ENCODE assay signal across 31 cellular contexts in the genomic region with DNA sequence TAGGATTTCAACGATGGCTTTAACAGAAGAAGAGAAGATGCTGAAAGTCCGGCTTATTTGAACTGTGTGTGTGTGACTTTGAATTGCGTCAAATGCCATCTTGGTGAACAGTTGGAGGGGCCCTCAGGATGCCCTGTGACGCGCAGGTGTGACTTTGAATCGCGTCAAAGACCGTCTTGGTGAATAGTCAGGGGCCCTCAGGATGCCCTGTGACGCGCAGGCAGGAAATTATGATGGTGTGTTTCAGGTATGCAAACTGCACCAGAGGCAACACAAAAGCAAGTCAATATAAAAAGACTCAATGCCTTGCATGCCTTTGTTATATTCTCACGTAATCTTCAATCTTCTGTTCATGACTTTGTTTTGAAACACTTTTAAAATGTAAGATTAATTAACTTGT. TPM values are rescaled to one million over a fixed set of nuclear protein-coding genes. Genes with fewer than 3 reads are reported as not detected.
DNase-seq lines count a peak whose midpoint lies in the region; ATAC-seq and TF ChIP-seq lines count a peak whose summit lies in the region.
"Had no signal": no experiment of that assay in that cellular context is flagged by ENCODE, and none has a peak within 500 bp of the region (broad histone marks: within the 10 kb centered on the region; RNA-seq: fewer than 3 reads in every experiment).

No MANE protein-coding gene starts in this region.

- CTCF ChIA-PET in WTC11 (lab: Charles Lee) = no interaction called here

- TF ChIP-seq POLR2A in sigmoid colon (IDR thresholded peaks at IDR 0.05) (no peak), thyroid gland (IDR thresholded peaks at IDR 0.05) (no peak)

- H3K36me3 ChIP-seq in sigmoid colon (no peaks in the 10 kb centered on the region), thyroid gland (no peaks in the 10 kb centered on the region)
- H3K36me3 ChIP-seq: adrenal gland, MG63, transverse colon had no signal

- no peaks in the 10 kb centered on the region for H3K9me3 Mint-ChIP-seq in WTC11
- H3K9me3 Mint-ChIP-seq: activated CD4-positive, alpha-beta memory T cell treated with anti-CD3 and anti-CD28 coated beads, Interleukin-2, amount 10 ng/mL, durations not matched to agents 7 days and 5 days; activated naive CD4-positive, alpha-beta T cell treated with anti-CD3 and anti-CD28 coated beads for 36 hours; activated T-helper 1 cell treated with anti-CD3 and anti-CD28 coated beads, Interleukin-12 subunit alpha, Interleukin-12 subunit beta, Interleukin-2, Interleukin-4 antibody, amounts not matched to agents 30 ng/mL and 10 ng/mL and 1 ng/mL, durations not matched to agents 14 hours and 24 hours and 36 hours; stimulated activated effector memory CD8-positive, alpha-beta T cell treated with anti-CD3 and anti-CD28 coated beads, Interleukin-12 subunit alpha, Interleukin-12 subunit beta, amount 100 ng/mL, for 72 hours had no signal

- H3K4me1 Mint-ChIP-seq in WTC11 = peaks cover 89% of the 10 kb centered on the region

- H3K27me3 ChIP-seq in sigmoid colon (no peaks in the 10 kb centered on the region), thyroid gland (no peaks in the 10 kb centered on the region)
- H3K27me3 ChIP-seq: adrenal gland, left lung, MG63, transverse colon had no signal

- intact Hi-C loops in sigmoid colon (cut with DNase I) = loop anchor here (10.0 kb wide), 1 partner anchor 126 kb away; no protein-coding TSS in a partner anchor
- intact Hi-C loops in thyroid gland (cut with DNase I) = no loop called here

- ATAC-seq in WTC11 (no peak), GM21526 (IDR thresholded peaks at IDR 0.05; ENCODE audit: low FRiP score, unreplicated experiment) (no peak)
- ATAC-seq: A549; left lung; PC-3; psoas muscle; stimulated activated effector memory CD8-positive, alpha-beta T cell treated with anti-CD3 and anti-CD28 coated beads, Interleukin-12 subunit alpha, Interleukin-12 subunit beta, amount 100 ng/mL, for 72 hours had no signal

- peak overlapping the region; percentile 67 for H3K27ac Mint-ChIP-seq in WTC11
- H3K27ac Mint-ChIP-seq: activated CD4-positive, alpha-beta memory T cell treated with anti-CD3 and anti-CD28 coated beads, Interleukin-2, amount 10 ng/mL, durations not matched to agents 7 days and 5 days; activated naive CD4-positive, alpha-beta T cell treated with anti-CD3 and anti-CD28 coated beads for 36 hours; activated T-helper 1 cell treated with anti-CD3 and anti-CD28 coated beads, Interleukin-12 subunit alpha, Interleukin-12 subunit beta, Interleukin-2, Interleukin-4 antibody, amounts not matched to agents 30 ng/mL and 10 ng/mL and 1 ng/mL, durations not matched to agents 14 hours and 24 hours and 36 hours; brain; stimulated activated effector memory CD8-positive, alpha-beta T cell treated with anti-CD3 and anti-CD28 coated beads, Interleukin-12 subunit alpha, Interleukin-12 subunit beta, amount 100 ng/mL, for 72 hours had no signal

- TF ChIP-seq CTCF in WTC11 (IDR thresholded peaks at IDR 0.05) (no peak), sigmoid colon (IDR thresholded peaks at IDR 0.05) (no peak), thyroid gland (IDR thresholded peaks at IDR 0.05) (no peak)

- no peak overlapping the region for H3K4me3 Mint-ChIP-seq in WTC11
- H3K4me3 Mint-ChIP-seq: activated CD4-positive, alpha-beta memory T cell treated with anti-CD3 and anti-CD28 coated beads, Interleukin-2, amount 10 ng/mL, durations not matched to agents 7 days and 5 days; activated naive CD4-positive, alpha-beta T cell treated with anti-CD3 and anti-CD28 coated beads for 36 hours; activated T-helper 1 cell treated with anti-CD3 and anti-CD28 coated beads, Interleukin-12 subunit alpha, Interleukin-12 subunit beta, Interleukin-2, Interleukin-4 antibody, amounts not matched to agents 30 ng/mL and 10 ng/mL and 1 ng/mL, durations not matched to agents 14 hours and 24 hours and 36 hours; brain; stimulated activated effector memory CD8-positive, alpha-beta T cell treated with anti-CD3 and anti-CD28 coated beads, Interleukin-12 subunit alpha, Interleukin-12 subunit beta, amount 100 ng/mL, for 72 hours had no signal

- peak; percentile 34 for DNase-seq in EH (ENCODE audit: low read depth)
- DNase-seq in WTC11 (ENCODE audit: low spot score) = no peak
- DNase-seq in glomerular endothelial cell (ENCODE audit: extremely low read depth, low read depth, low spot score) = peak; percentile 68
- DNase-seq in sigmoid colon = peak; percentile 24
- DNase-seq in SK-N-DZ (ENCODE audit: low spot score) = no peak
- DNase-seq in thyroid gland = no peak
- no peak for DNase-seq in occipital lobe (lab: John Stamatoyannopoulos, UW)
- DNase-seq: activated CD4-positive, alpha-beta memory T cell treated with anti-CD3 and anti-CD28 coated beads, Interleukin-2, amount 10 ng/mL, durations not matched to agents 7 days and 5 days; activated CD4-positive, alpha-beta T cell treated with anti-CD3 and anti-CD28 coated beads for 1 hour; activated CD8-positive, alpha-beta memory T cell treated with anti-CD3 and anti-CD28 coated beads, Interleukin-2, amount 50 U/mL, for 48 hours; activated naive CD4-positive, alpha-beta T cell treated with anti-CD3 and anti-CD28 coated beads for 36 hours; adrenal gland; cerebellar nuclear complex; DND-41; GM23248; MG63; NCI-H1105 treated with DMSO at 0.1 percent for 48 hours; NCI-H187 treated with DMSO at 0.1 percent for 48 hours; NCI-H2227 treated with DMSO at 0.1 percent for 48 hours; NCI-H526 treated with DMSO at 0.1 percent for 48 hours; Right ventricle myocardium superior had no signal

- H3K9me3 ChIP-seq in sigmoid colon (no peaks in the 10 kb centered on the region), thyroid gland (no peaks in the 10 kb centered on the region)
- H3K9me3 ChIP-seq: A549, adrenal gland, left lung, MG63, psoas muscle, transverse colon had no signal

- H3K4me3 ChIP-seq in sigmoid colon (no peak overlapping the region), thyroid gland (replicated peaks in 1 of 3) (no peak overlapping the region)
- H3K4me3 ChIP-seq: A549, adrenal gland, GM23248, left lung, MG63, psoas muscle, transverse colon had no signal

- no peak for TF ChIP-seq EP300 in sigmoid colon (IDR thresholded peaks at IDR 0.05)

- no peaks in the 10 kb centered on the region for H3K27me3 Mint-ChIP-seq in WTC11 (ENCODE audit: low read depth)
- H3K27me3 Mint-ChIP-seq: activated CD4-positive, alpha-beta memory T cell treated with anti-CD3 and anti-CD28 coated beads, Interleukin-2, amount 10 ng/mL, durations not matched to agents 7 days and 5 days; brain had no signal

- 86 to 89% methylated on average over 11 of the region's 11 CpGs for WGBS in sigmoid colon, 2 donors
- 83 to 85% methylated on average over 11 of the region's 11 CpGs for WGBS in thyroid gland, 2 donors

- H3K27ac ChIP-seq in sigmoid colon (no peak overlapping the region), thyroid gland (no peak overlapping the region)
- H3K27ac ChIP-seq: A549, adrenal gland, GM23248, KMS-11, psoas muscle, transverse colon had no signal

- peaks cover 0 to 13% (median 2%) of the 10 kb centered on the region in 4 donors for H3K4me1 ChIP-seq in sigmoid colon
- H3K4me1 ChIP-seq in thyroid gland = peaks cover 25 to 56% of the 10 kb centered on the region in 2 donors

- peaks cover 20% of the 10 kb centered on the region for H3K36me3 Mint-ChIP-seq in WTC11
- H3K36me3 Mint-ChIP-seq: stimulated activated effector memory CD8-positive, alpha-beta T cell treated with anti-CD3 and anti-CD28 coated beads, Interleukin-12 subunit alpha, Interleukin-12 subunit beta, amount 100 ng/mL, for 72 hours had no signal

- POLR2A ChIA-PET in WTC11 (lab: Charles Lee) = no interaction called here

TF ChIP-seq in WTC11, 78 proteins besides CTCF, POLR2A, EP300 and RAD21 (continues in another document):
- TF ChIP-seq GABPB1 (CRISPR knock-in tag; IDR thresholded peaks at IDR 0.05) = no peak
- TF ChIP-seq ATF1 (CRISPR knock-in tag; IDR thresholded peaks at IDR 0.05) = no peak
- TF ChIP-seq EMX1 (CRISPR knock-in tag; IDR thresholded peaks at IDR 0.05) = no peak
- TF ChIP-seq SP1 (CRISPR knock-in tag; conservative IDR thresholded peaks at IDR 0.05) = no peak
- no peak for TF ChIP-seq ZNF396 (CRISPR knock-in tag; IDR thresholded peaks at IDR 0.05; ENCODE audit: borderline replicate concordance)
- TF ChIP-seq, protein P1, sequence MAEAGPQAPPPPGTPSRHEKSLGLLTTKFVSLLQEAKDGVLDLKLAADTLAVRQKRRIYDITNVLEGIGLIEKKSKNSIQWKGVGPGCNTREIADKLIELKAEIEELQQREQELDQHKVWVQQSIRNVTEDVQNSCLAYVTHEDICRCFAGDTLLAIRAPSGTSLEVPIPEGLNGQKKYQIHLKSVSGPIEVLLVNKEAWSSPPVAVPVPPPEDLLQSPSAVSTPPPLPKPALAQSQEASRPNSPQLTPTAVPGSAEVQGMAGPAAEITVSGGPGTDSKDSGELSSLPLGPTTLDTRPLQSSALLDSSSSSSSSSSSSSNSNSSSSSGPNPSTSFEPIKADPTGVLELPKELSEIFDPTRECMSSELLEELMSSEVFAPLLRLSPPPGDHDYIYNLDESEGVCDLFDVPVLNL (CRISPR knock-in tag; IDR thresholded peaks at IDR 0.05; ENCODE audit: borderline replicate concordance, low read depth) = no peak
- TF ChIP-seq NFATC4 (CRISPR knock-in tag; IDR thresholded peaks at IDR 0.05) = no peak
- TF ChIP-seq SMAD3 (CRISPR knock-in tag; IDR thresholded peaks at IDR 0.05; ENCODE audit: borderline replicate concordance) = no peak
- no peak for TF ChIP-seq E2F5 (CRISPR knock-in tag; IDR thresholded peaks at IDR 0.05)
- no peak for TF ChIP-seq ZNF121 (CRISPR knock-in tag; IDR thresholded peaks at IDR 0.05)

RNA-seq across cellular contexts. Expression of gene ATP11A, which starts 29.2 kb away (rescaled TPM):
- 100 to 133 TPM (median 126 TPM) in 3 replicates for total RNA-seq in WTC11 (2021)
- total RNA-seq in glomerular endothelial cell = 41.8 and 62.1 TPM in 2 replicates
- 10 to 100 TPM in 2 of 4 donors, 1 to 10 TPM in 2; 9.6 to 22.9 (median 15.9) TPM for total RNA-seq in sigmoid colon
- polyA plus RNA-seq in sigmoid colon = 1 to 10 TPM in 2 of 3 donors, under 1 TPM in 1; 0.69 to 8.5 (median 3.0) TPM
- 5.8 and 7.6 TPM in 2 replicates for polyA plus RNA-seq in SK-N-DZ (2014; cell fraction: cytosol; rRNA removed)
- 19.1 and 51.5 TPM in 2 replicates for polyA plus RNA-seq in SK-N-DZ (2014; cell fraction: nucleus; rRNA removed)
- total RNA-seq in thyroid gland = 10 to 100 TPM; 32.1 to 83.6 (median 46.2) TPM
- 6.7 TPM for total RNA-seq in occipital lobe

Comparison
In these comparisons a context has a peak if more than half of its experiments do, and no peak if none do; other contexts are left out.
1. DNase-seq: peak in EH (single experiment), glomerular endothelial cell (single experiment) and sigmoid colon (single experiment); none in WTC11 (single experiment), SK-N-DZ (single experiment), thyroid gland (0 of 2) and occipital lobe (single experiment).